15 cellular contexts compared by ENCODE assay signal in the genomic region with DNA sequence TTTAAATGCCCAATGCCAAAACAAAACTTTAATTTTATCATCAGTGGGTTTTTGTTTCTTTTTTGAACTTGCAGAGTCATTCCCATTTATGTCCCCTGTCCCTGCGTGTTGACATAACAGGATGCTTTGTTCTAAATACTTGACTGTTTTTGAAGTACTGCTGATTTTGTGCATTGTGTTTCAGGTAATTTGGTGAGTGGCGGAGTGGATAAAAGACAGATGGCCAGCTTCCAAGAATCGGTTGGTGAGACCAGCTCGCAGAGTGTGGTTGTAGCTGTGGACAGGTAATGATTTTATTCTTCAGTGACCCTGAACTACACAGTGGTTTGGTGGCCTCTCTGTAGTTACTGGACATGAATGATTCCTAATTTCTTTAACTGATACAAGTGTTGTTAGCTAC. TPM values are rescaled to one million over a fixed set of nuclear protein-coding genes. Genes with fewer than 3 reads are reported as not detected.
DNase-seq lines count a peak whose midpoint lies in the region; FAIRE-seq lines count a peak whose summit lies in the region.
"Had no signal": no experiment of that assay in that cellular context is flagged by ENCODE, and none has a peak within 500 bp of the region (broad histone marks: within the 10 kb centered on the region; RNA-seq: fewer than 3 reads in every experiment).

No MANE protein-coding gene starts in this region.

- peak; percentile 43 for FAIRE-seq in islet of Langerhans (lab: Jason Lieb, UNC)
- FAIRE-seq: small intestine had no signal

- H3K27me3 Mint-ChIP-seq in activated naive CD4-positive, alpha-beta T cell treated with anti-CD3 and anti-CD28 coated beads for 36 hours (ENCODE audit: low read depth), result no peaks in the 10 kb centered on the region

- no peaks in the 10 kb centered on the region for H3K9me3 Mint-ChIP-seq in activated naive CD4-positive, alpha-beta T cell treated with anti-CD3 and anti-CD28 coated beads for 36 hours
- H3K9me3 Mint-ChIP-seq: activated naive CD4-positive, alpha-beta T cell treated with anti-CD3 and anti-CD28 coated beads, Interleukin-2, amount 50 U/mL, for 72 hours had no signal

- intact Hi-C loops in activated naive CD4-positive, alpha-beta T cell treated with anti-CD3 and anti-CD28 coated beads for 36 hours (cut with micrococcal nuclease), result no loop called here

- CTCF ChIA-PET in activated naive CD4-positive, alpha-beta T cell treated with anti-CD3 and anti-CD28 coated beads for 36 hours (lab: Charles Lee), result interaction anchor here (0.6 kb wide), 1 partner anchor 15 kb away, joined by 3 read pairs; no protein-coding TSS in a partner anchor

- H3K36me3 Mint-ChIP-seq in activated naive CD4-positive, alpha-beta T cell treated with anti-CD3 and anti-CD28 coated beads for 36 hours (ENCODE audit: low read depth), result peaks cover 26% of the 10 kb centered on the region

- H3K4me1 Mint-ChIP-seq in activated naive CD4-positive, alpha-beta T cell treated with anti-CD3 and anti-CD28 coated beads for 36 hours (ENCODE audit: low read depth), result no peaks in the 10 kb centered on the region

- no peak overlapping the region for H3K27ac Mint-ChIP-seq in activated naive CD4-positive, alpha-beta T cell treated with anti-CD3 and anti-CD28 coated beads for 36 hours

- H3K4me3 Mint-ChIP-seq in activated naive CD4-positive, alpha-beta T cell treated with anti-CD3 and anti-CD28 coated beads for 36 hours, result no peak overlapping the region

- DNase-seq in DMS79 treated with DMSO at 0.1 percent for 48 hours (lab: John Stamatoyannopoulos, UW), result peak; percentile 96
- peak; percentile 79 for DNase-seq in NCI-H146 (lab: John Stamatoyannopoulos, UW)
- DNase-seq in NCI-H510A (lab: John Stamatoyannopoulos, UW), result peak; percentile 26
- no peak for DNase-seq in activated effector memory CD4-positive, alpha-beta T cell treated with anti-CD3 and anti-CD28 coated beads, Interleukin-2, amount 50 U/mL, for 16 hours
- DNase-seq in activated naive CD4-positive, alpha-beta T cell treated with anti-CD3 and anti-CD28 coated beads for 36 hours, result no peak
- DNase-seq in T-helper 1 cell, result no peak
- DNase-seq: activated CD8-positive, alpha-beta memory T cell treated with anti-CD3 and anti-CD28 coated beads, Interleukin-2, amount 50 U/mL, for 48 hours; C1 segment of cervical spinal cord; EL; lower lobe of right lung; NCI-H1048; SIG-M5; small intestine had no signal

RNA-seq across cellular contexts. Expression of gene CSE1L, which starts 50.5 kb away (rescaled TPM):
- 10 to 100 TPM; 86.1 to 88.9 TPM for total RNA-seq in activated naive CD4-positive, alpha-beta T cell treated with anti-CD3 and anti-CD28 coated beads for 36 hours

Comparison
In these comparisons a context has a peak if more than half of its experiments do, and no peak if none do; other contexts are left out.
1. DNase-seq: peak in DMS79 treated with DMSO at 0.1 percent for 48 hours (single experiment), NCI-H146 (single experiment) and NCI-H510A (single experiment); none in activated effector memory CD4-positive, alpha-beta T cell treated with anti-CD3 and anti-CD28 coated beads, Interleukin-2, amount 50 U/mL, for 16 hours (single experiment), activated naive CD4-positive, alpha-beta T cell treated with anti-CD3 and anti-CD28 coated beads for 36 hours (single experiment) and T-helper 1 cell (0 of 5).